8 cellular contexts compared by ENCODE assay signal in genomic region chr4:78143634-78144033, GRCh38.
"Had no signal": no experiment of that assay in that cellular context is flagged by ENCODE, and none has a peak within 500 bp of the region (broad histone marks: within the 10 kb centered on the region; RNA-seq: fewer than 3 reads in every experiment).

No MANE protein-coding gene starts in this region.

- H3K4me3 ChIP-seq: GM12878 had no signal

- FAIRE-seq: G401.6, GM12878, GM12891, GM12892, GM18507, GM19239 had no signal

- DNase-seq: GDM1, GF-D8 had no signal

- ATAC-seq: GM12878 had no signal
